12 cellular contexts compared by ENCODE assay signal in genomic region chr4:106287353-106287969, GRCh38. TPM values are rescaled to one million over a fixed set of nuclear protein-coding genes. Genes with fewer than 3 reads are reported as not detected.
DNase-seq lines count a peak whose midpoint lies in the region; ATAC-seq and TF ChIP-seq lines count a peak whose summit lies in the region.
"Had no signal": no experiment of that assay in that cellular context is flagged by ENCODE, and none has a peak within 500 bp of the region (broad histone marks: within the 10 kb centered on the region; RNA-seq: fewer than 3 reads in every experiment).

No MANE protein-coding gene starts in this region.

- H3K27me3 ChIP-seq in brain microvascular endothelial cell (replicated peaks) (no peaks in the 10 kb centered on the region), lung (ENCODE audit: control insufficient read depth, insufficient read depth) (no peaks in the 10 kb centered on the region)
- H3K27me3 ChIP-seq: cardiac muscle cell, MG63 had no signal

- H3K4me1 ChIP-seq in lung (ENCODE audit: control insufficient read depth in 2 of 2, insufficient read depth in 2 of 2, low read length in 2 of 2) = no peaks in the 10 kb centered on the region

- H3K27ac ChIP-seq in brain microvascular endothelial cell (peak overlapping the region; percentile 85), lung (ENCODE audit: low read depth in 1 of 2, low read length in 1 of 2) (no peak overlapping the region)
- H3K27ac ChIP-seq: cardiac muscle cell had no signal

- no peak overlapping the region for H3K4me3 ChIP-seq in brain microvascular endothelial cell (ENCODE audit: low read depth, low read length)
- no peak overlapping the region for H3K4me3 ChIP-seq in lung
- H3K4me3 ChIP-seq: cardiac muscle cell, MG63 had no signal

- peak; percentile 22 for DNase-seq in COLO668 (lab: John Stamatoyannopoulos, UW; ENCODE audit: unreplicated experiment)
- DNase-seq in KBM-7 = peak; percentile 14
- DNase-seq in brain microvascular endothelial cell = peak; percentile 93
- no peak for DNase-seq in lung (ENCODE audit: low spot score)
- DNase-seq in stimulated activated CD4-positive, alpha-beta T cell treated with anti-CD3 and anti-CD28 coated beads, Interleukin-15, amount 100 ng/mL, for 24 hours = no peak
- no peak for DNase-seq in NCI-H187 treated with DMSO at 0.1 percent for 48 hours (lab: John Stamatoyannopoulos, UW)
- DNase-seq: MG63, T-helper 9 cell had no signal

- TF ChIP-seq CTCF in brain microvascular endothelial cell (IDR thresholded peaks at IDR 0.05; ENCODE audit: low read depth, low read length, missing control alignments) (no peak), lung (IDR thresholded peaks at IDR 0.05; ENCODE audit: control extremely low read depth, extremely low read depth) (no peak)

- H3K36me3 ChIP-seq in brain microvascular endothelial cell (replicated peaks) (no peaks in the 10 kb centered on the region), lung (ENCODE audit: control insufficient read depth in 2 of 2, insufficient read depth in 2 of 2, low read length in 2 of 2) (peaks cover 7 to 10% of the 10 kb centered on the region in 2 donors)
- H3K36me3 ChIP-seq: MG63 had no signal

- in situ Hi-C loops in KBM-7 (cut with MboI; ENCODE audit: low pct_unique_long_range_greater_than_20kb, low sequenced_read_pairs) (no loop called here), brain microvascular endothelial cell (cut with HindIII; ENCODE audit: low pct_ligation_motif_present, low sequenced_read_pairs) (no loop called here)

- H3K9me3 ChIP-seq in lung (ENCODE audit: control insufficient read depth in 2 of 2, insufficient read depth in 1 of 2, low read length in 1 of 2) = no peaks in the 10 kb centered on the region
- H3K9me3 ChIP-seq: MG63 had no signal

- ATAC-seq in lung (ENCODE audit: insufficient read depth, low FRiP score) (peak; percentile 19), HG03571 (IDR thresholded peaks at IDR 0.05; ENCODE audit: unreplicated experiment) (no peak), GM21723 (IDR thresholded peaks at IDR 0.05; ENCODE audit: unreplicated experiment) (no peak)
- ATAC-seq: HCT116 had no signal

RNA-seq across cellular contexts. Expression of gene TBCK, which starts 28.5 kb away (rescaled TPM):
- 10 to 100 TPM; 29.7 to 71.2 TPM for total RNA-seq in lung
- polyA plus RNA-seq in lung = 1 to 10 TPM; 6.7 to 7.6 TPM

RNA-seq across cellular contexts. Expression of gene AIMP1, which starts 28.9 kb away (rescaled TPM):
- 10 to 100 TPM; 29.2 to 40.7 TPM for total RNA-seq in lung
- 10 to 100 TPM; 28.7 to 31.0 TPM for polyA plus RNA-seq in lung

Comparison
In these comparisons a context has a peak if more than half of its experiments do, and no peak if none do; other contexts are left out.
1. DNase-seq: peak in COLO668 (single experiment), KBM-7 (single experiment) and brain microvascular endothelial cell (single experiment); none in lung (single experiment), stimulated activated CD4-positive, alpha-beta T cell treated with anti-CD3 and anti-CD28 coated beads, Interleukin-15, amount 100 ng/mL, for 24 hours (single experiment) and NCI-H187 treated with DMSO at 0.1 percent for 48 hours (single experiment).